ENCODE assay signal across 1 cellular context in genomic region chr6:43806041-43806757, GRCh38.
TF ChIP-seq lines count a peak whose summit lies in the region.

No MANE protein-coding gene starts in this region.

TF ChIP-seq in liver, 16 proteins besides CTCF, POLR2A, EP300 and RAD21 (continued from another document):
- TF ChIP-seq REST (IDR thresholded peaks at IDR 0.05) = peak; percentile 71
